In genomic region chr7:97871659-97872024, GRCh38 we compare ENCODE assay signal across 8 cellular contexts.
DNase-seq lines count a peak whose midpoint lies in the region; ATAC-seq and TF ChIP-seq lines count a peak whose summit lies in the region.

No MANE protein-coding gene starts in this region.

- TF ChIP-seq CTCF in astrocyte of the spinal cord (IDR thresholded peaks at IDR 0.05; ENCODE audit: low read depth, low read length) = no peak

- ATAC-seq in GM21825 (IDR thresholded peaks at IDR 0.05; ENCODE audit: unreplicated experiment) (peak; percentile 17), HG03135 (IDR thresholded peaks at IDR 0.05; ENCODE audit: unreplicated experiment) (no peak)

- in situ Hi-C loops in astrocyte of the spinal cord (cut with HindIII; ENCODE audit: low sequenced_read_pairs) = no loop called here

- peak overlapping the region; percentile 18 for H3K27ac ChIP-seq in layer of hippocampus (ENCODE audit: low read depth, low read length)

- no peaks in the 10 kb centered on the region for H3K27me3 ChIP-seq in layer of hippocampus (ENCODE audit: control insufficient read depth, insufficient read depth, low read length)

- H3K4me3 ChIP-seq in astrocyte of the spinal cord (ENCODE audit: low read depth, low read length) = peak overlapping the region; percentile 79

- DNase-seq in D341Med (ENCODE audit: low spot score) (peak; percentile 50), NCI-H526 (lab: John Stamatoyannopoulos, UW) (peak; percentile 76 to 87), astrocyte of the spinal cord (ENCODE audit: low read depth, low spot score) (no peak), NCI-H524 treated with DMSO at 0.1 percent for 48 hours (lab: John Stamatoyannopoulos, UW) (no peak)
- DNase-seq in stimulated activated naive CD4-positive, alpha-beta T cell treated with Interleukin-2 at 50 U/mL for 16 hours (lab: John Stamatoyannopoulos, UW) = peak; percentile 37

Comparison
In these comparisons a context has a peak if more than half of its experiments do, and no peak if none do; other contexts are left out.
1. DNase-seq: peak in D341Med (single experiment), NCI-H526 (2 of 2) and stimulated activated naive CD4-positive, alpha-beta T cell treated with Interleukin-2 at 50 U/mL for 16 hours (single experiment); none in astrocyte of the spinal cord (single experiment) and NCI-H524 treated with DMSO at 0.1 percent for 48 hours (single experiment).